Comparison of ENCODE assay signal across 1 cellular context in the genomic region with DNA sequence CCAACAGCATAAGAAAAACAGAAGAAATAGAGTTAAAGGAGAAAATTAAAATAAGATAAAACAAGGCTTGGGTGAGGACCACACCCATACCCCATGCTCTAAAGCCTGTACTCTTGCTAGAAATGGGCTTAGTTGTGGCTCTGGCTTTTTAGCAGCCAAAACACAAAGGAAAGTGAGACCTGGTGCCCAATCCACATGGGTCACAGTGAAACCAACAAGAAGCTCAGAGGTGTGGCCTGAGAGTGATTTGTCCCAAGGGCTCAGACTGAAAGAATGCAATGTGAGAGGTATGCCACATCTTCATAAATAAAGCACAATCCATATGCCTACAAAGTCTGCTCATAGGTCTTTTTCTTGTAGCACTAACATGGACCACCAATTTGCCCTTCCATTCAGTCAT.
TF ChIP-seq lines count a peak whose summit lies in the region.

No MANE protein-coding gene starts in this region.

TF ChIP-seq in GM23338, 12 proteins besides CTCF, POLR2A, EP300 and RAD21:
- TF ChIP-seq REST (IDR thresholded peaks at IDR 0.05; ENCODE audit: unreplicated experiment), result no peak
- no peak for TF ChIP-seq ZNF331 (CRISPR knock-in tag; IDR thresholded peaks at IDR 0.05; ENCODE audit: low read depth)
- TF ChIP-seq, protein P1, sequence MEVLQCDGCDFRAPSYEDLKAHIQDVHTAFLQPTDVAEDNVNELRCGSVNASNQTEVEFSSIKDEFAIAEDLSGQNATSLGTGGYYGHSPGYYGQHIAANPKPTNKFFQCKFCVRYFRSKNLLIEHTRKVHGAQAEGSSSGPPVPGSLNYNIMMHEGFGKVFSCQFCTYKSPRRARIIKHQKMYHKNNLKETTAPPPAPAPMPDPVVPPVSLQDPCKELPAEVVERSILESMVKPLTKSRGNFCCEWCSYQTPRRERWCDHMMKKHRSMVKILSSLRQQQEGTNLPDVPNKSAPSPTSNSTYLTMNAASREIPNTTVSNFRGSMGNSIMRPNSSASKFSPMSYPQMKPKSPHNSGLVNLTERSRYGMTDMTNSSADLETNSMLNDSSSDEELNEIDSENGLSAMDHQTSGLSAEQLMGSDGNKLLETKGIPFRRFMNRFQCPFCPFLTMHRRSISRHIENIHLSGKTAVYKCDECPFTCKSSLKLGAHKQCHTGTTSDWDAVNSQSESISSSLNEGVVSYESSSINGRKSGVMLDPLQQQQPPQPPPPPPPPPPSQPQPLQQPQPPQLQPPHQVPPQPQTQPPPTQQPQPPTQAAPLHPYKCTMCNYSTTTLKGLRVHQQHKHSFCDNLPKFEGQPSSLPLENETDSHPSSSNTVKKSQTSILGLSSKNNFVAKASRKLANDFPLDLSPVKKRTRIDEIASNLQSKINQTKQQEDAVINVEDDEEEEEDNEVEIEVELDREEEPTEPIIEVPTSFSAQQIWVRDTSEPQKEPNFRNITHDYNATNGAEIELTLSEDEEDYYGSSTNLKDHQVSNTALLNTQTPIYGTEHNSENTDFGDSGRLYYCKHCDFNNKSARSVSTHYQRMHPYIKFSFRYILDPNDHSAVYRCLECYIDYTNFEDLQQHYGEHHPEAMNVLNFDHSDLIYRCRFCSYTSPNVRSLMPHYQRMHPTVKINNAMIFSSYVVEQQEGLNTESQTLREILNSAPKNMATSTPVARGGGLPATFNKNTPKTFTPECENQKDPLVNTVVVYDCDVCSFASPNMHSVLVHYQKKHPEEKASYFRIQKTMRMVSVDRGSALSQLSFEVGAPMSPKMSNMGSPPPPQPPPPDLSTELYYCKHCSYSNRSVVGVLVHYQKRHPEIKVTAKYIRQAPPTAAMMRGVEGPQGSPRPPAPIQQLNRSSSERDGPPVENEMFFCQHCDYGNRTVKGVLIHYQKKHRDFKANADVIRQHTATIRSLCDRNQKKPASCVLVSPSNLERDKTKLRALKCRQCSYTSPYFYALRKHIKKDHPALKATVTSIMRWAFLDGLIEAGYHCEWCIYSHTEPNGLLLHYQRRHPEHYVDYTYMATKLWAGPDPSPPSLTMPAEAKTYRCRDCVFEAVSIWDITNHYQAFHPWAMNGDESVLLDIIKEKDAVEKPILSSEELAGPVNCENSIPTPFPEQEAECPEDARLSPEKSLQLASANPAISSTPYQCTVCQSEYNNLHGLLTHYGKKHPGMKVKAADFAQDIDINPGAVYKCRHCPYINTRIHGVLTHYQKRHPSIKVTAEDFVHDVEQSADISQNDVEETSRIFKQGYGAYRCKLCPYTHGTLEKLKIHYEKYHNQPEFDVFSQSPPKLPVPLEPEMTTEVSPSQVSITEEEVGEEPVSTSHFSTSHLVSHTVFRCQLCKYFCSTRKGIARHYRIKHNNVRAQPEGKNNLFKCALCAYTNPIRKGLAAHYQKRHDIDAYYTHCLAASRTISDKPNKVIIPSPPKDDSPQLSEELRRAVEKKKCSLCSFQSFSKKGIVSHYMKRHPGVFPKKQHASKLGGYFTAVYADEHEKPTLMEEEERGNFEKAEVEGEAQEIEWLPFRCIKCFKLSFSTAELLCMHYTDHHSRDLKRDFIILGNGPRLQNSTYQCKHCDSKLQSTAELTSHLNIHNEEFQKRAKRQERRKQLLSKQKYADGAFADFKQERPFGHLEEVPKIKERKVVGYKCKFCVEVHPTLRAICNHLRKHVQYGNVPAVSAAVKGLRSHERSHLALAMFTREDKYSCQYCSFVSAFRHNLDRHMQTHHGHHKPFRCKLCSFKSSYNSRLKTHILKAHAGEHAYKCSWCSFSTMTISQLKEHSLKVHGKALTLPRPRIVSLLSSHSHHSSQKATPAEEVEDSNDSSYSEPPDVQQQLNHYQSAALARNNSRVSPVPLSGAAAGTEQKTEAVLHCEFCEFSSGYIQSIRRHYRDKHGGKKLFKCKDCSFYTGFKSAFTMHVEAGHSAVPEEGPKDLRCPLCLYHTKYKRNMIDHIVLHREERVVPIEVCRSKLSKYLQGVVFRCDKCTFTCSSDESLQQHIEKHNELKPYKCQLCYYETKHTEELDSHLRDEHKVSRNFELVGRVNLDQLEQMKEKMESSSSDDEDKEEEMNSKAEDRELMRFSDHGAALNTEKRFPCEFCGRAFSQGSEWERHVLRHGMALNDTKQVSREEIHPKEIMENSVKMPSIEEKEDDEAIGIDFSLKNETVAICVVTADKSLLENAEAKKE (CRISPR knock-in tag; IDR thresholded peaks at IDR 0.05), result no peak
- no peak for TF ChIP-seq STAT1 (IDR thresholded peaks at IDR 0.05; ENCODE audit: unreplicated experiment)
- no peak for TF ChIP-seq EZH2phosphoT487 (IDR thresholded peaks at IDR 0.05; ENCODE audit: unreplicated experiment)
- no peak for TF ChIP-seq ZNF114 (CRISPR knock-in tag; IDR thresholded peaks at IDR 0.05)
- no peak for TF ChIP-seq NANOG (IDR thresholded peaks at IDR 0.05; ENCODE audit: borderline replicate concordance)
- no peak for TF ChIP-seq ETS1 (IDR thresholded peaks at IDR 0.05)
- TF ChIP-seq EZH2 (IDR thresholded peaks at IDR 0.05; ENCODE audit: low read depth, unreplicated experiment), result no peak
- no peak for TF ChIP-seq CREB1 (CRISPR knock-in tag; IDR thresholded peaks at IDR 0.05; ENCODE audit: low read depth)
- no peak for TF ChIP-seq JUNB (IDR thresholded peaks at IDR 0.05; ENCODE audit: unreplicated experiment)
- no peak for TF ChIP-seq POLR2AphosphoS5 (IDR thresholded peaks at IDR 0.05; ENCODE audit: low read depth)
